In genomic region chr1:6962956-6963915, GRCh38 we compare ENCODE assay signal across 8 cellular contexts.
DNase-seq lines count a peak whose midpoint lies in the region; ATAC-seq, FAIRE-seq and TF ChIP-seq lines count a peak whose summit lies in the region.

No MANE protein-coding gene starts in this region.

- peaks cover 61% of the 10 kb centered on the region for H3K4me1 ChIP-seq in DOHH2 (ENCODE audit: control insufficient read depth, low read length)
- peaks cover 0 to 44% of the 10 kb centered on the region in 2 donors for H3K4me1 ChIP-seq in right atrium auricular region

- H3K4me3 ChIP-seq in DOHH2 (ENCODE audit: low read length) (peak overlapping the region; percentile 64), right atrium auricular region (peak overlapping the region in 1 of 2 donors; percentile 34)

- H4K20me1 ChIP-seq in DOHH2 (ENCODE audit: control insufficient read depth, insufficient read depth, low read depth, low read length): 0 out of 2 replicates have a peak, but pooled peaks cover 3% of the 10 kb centered on the region

- no peaks in the 10 kb centered on the region for H3K79me2 ChIP-seq in DOHH2 (ENCODE audit: control insufficient read depth, low read length)

- H3K27ac ChIP-seq in DOHH2 (ENCODE audit: low read depth, low read length) (no peak overlapping the region), right atrium auricular region (peak overlapping the region in 1 of 2 donors; percentile 77)

- FAIRE-seq in HTR-8/SVneo (lab: Jason Lieb, UNC): no peak

- no peak for ATAC-seq in HG03196 (IDR thresholded peaks at IDR 0.05; ENCODE audit: unreplicated experiment)

- H3K36me3 ChIP-seq in DOHH2 (ENCODE audit: control insufficient read depth, low read length) (no peaks in the 10 kb centered on the region), right atrium auricular region (no peaks in the 10 kb centered on the region)

- H3K9me3 ChIP-seq in DOHH2 (ENCODE audit: control insufficient read depth, insufficient read depth, low read length) (no peaks in the 10 kb centered on the region), right atrium auricular region (no peaks in the 10 kb centered on the region)

- TF ChIP-seq CTCF in DOHH2 (IDR thresholded peaks at IDR 0.05; ENCODE audit: low read depth, low read length, poor library complexity, severe bottlenecking) (no peak), right atrium auricular region (IDR thresholded peaks at IDR 0.05) (no peak)

- H3K4me2 ChIP-seq in DOHH2 (ENCODE audit: low read length): peak overlapping the region; percentile 72

- H3K27me3 ChIP-seq in DOHH2 (ENCODE audit: control insufficient read depth, low read length): peaks cover 10% of the 10 kb centered on the region
- H3K27me3 ChIP-seq in right atrium auricular region: peaks cover 0 to 9% of the 10 kb centered on the region in 2 donors

- H3F3A ChIP-seq in DOHH2 (ENCODE audit: control insufficient read depth, insufficient read depth): peaks cover 11% of the 10 kb centered on the region; the same call in 1 of the 2 replicates

- peak; percentile 99 for DNase-seq in NCI-H345 treated with DMSO at 0.1 percent for 48 hours (lab: John Stamatoyannopoulos, UW; ENCODE audit: unreplicated experiment)
- DNase-seq in activated T-cell treated with anti-CD3 and anti-CD28 coated beads for 48 hours (ENCODE audit: low read depth): peak; percentile 81
- DNase-seq in right atrium auricular region (ENCODE audit: low spot score): peak; percentile 64
- DNase-seq in stimulated activated CD4-positive, alpha-beta T cell treated with anti-CD3 and anti-CD28 coated beads, Interleukin-1b, Interleukin-23, amount 100 ng/mL, for 24 hours (ENCODE audit: low read depth in 4 of 4, low spot score in 1 of 4): peak in 3 of 4 experiments; percentile 25 to 79 (median 49)
- DNase-seq in HTR-8/SVneo (ENCODE audit: insufficient read length, low spot score): no peak
- no peak for DNase-seq in GDM1 (lab: John Stamatoyannopoulos, UW)

- no peaks in the 10 kb centered on the region for H3K9me2 ChIP-seq in DOHH2 (replicated peaks; ENCODE audit: control insufficient read depth, low read length)

Comparison
In these comparisons a context has a peak if more than half of its experiments do, and no peak if none do; other contexts are left out.
1. DNase-seq: peak in NCI-H345 treated with DMSO at 0.1 percent for 48 hours (single experiment), activated T-cell treated with anti-CD3 and anti-CD28 coated beads for 48 hours (single experiment), right atrium auricular region (single experiment) and stimulated activated CD4-positive, alpha-beta T cell treated with anti-CD3 and anti-CD28 coated beads, Interleukin-1b, Interleukin-23, amount 100 ng/mL, for 24 hours (3 of 4); none in HTR-8/SVneo (single experiment) and GDM1 (single experiment).